In genomic region chr19:29610213-29610573, GRCh38 we compare ENCODE assay signal across 1 cellular context.
TF ChIP-seq lines count a peak whose summit lies in the region.

No MANE protein-coding gene starts in this region.

TF ChIP-seq in H1, 55 proteins besides CTCF, POLR2A, EP300 and RAD21:
- no peak for TF ChIP-seq JUN (IDR thresholded peaks at IDR 0.05; ENCODE audit: low read depth, low read length)
